Comparison of ENCODE assay signal across 12 cellular contexts in the genomic region with DNA sequence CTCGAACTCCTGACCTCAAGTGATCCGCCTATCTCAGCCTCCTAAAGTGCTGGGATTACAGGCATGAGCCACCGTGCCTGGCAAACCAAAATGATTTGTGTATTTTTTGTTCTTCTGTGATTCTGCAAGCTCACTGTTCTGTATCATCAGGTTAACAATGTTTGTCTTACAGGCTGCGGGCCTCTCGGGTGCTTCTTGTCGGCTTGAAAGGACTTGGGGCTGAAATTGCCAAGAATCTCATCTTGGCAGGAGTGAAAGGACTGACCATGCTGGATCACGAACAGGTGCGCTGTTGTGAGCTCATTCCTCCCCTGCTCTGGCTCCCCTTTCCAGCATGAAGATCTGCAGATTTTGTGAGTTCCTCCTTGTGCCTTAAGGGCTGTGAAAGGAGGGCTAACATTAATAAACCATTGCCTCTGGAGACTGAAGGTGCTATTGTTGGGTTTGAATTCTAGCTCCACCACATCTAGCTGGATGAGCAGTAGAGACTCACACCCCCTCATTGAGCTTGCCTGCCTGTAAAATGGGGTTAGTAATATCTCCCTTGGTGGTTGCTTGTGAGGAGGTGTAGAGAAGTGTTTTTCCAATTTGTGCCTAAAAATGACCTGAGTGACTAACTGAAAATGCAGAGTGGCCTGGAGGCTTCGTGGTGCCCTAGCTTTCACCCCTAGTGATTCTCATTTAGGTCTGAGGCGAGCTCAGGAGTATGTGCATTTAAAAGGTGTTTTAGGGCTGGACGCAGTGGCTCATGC. TPM values are rescaled to one million over a fixed set of nuclear protein-coding genes. Genes with fewer than 3 reads are reported as not detected.
DNase-seq lines count a peak whose midpoint lies in the region; ATAC-seq and TF ChIP-seq lines count a peak whose summit lies in the region.
"Had no signal": no experiment of that assay in that cellular context is flagged by ENCODE, and none has a peak within 500 bp of the region (broad histone marks: within the 10 kb centered on the region; RNA-seq: fewer than 3 reads in every experiment).

No MANE protein-coding gene starts in this region.

- BruUV-seq in Caco-2 (replicated peaks; lab: Mats Ljungman, UMichigan): no TSS peak

- H3K4me3 ChIP-seq in GM23338 (no peak overlapping the region), hepatocyte (no peak overlapping the region), skeletal muscle satellite cell (ENCODE audit: low read length) (no peak overlapping the region), SK-N-SH (ENCODE audit: low read depth in 2 of 2, low read length in 1 of 2) (no peak overlapping the region), Caco-2 (ENCODE audit: low read depth, low read length) (no peak overlapping the region)
- H3K4me3 ChIP-seq: dorsolateral prefrontal cortex, right atrium auricular region had no signal

- H3K4me1 ChIP-seq in GM23338 (ENCODE audit: insufficient read depth): no peaks in the 10 kb centered on the region
- no peaks in the 10 kb centered on the region for H3K4me1 ChIP-seq in hepatocyte (ENCODE audit: insufficient read depth)
- peaks cover 30% of the 10 kb centered on the region for H3K4me1 ChIP-seq in skeletal muscle satellite cell (ENCODE audit: control insufficient read depth, insufficient read depth, low read length)
- H3K4me1 ChIP-seq in SK-N-SH (ENCODE audit: control insufficient read depth in 1 of 2, insufficient read depth in 2 of 2, low read depth in 1 of 2, low read length in 1 of 2): peaks cover 0 to 12% of the 10 kb centered on the region in 2 experiments; a peak in 1 of 4 replicates
- H3K4me1 ChIP-seq in Caco-2: peaks cover 8% of the 10 kb centered on the region
- H3K4me1 ChIP-seq: right atrium auricular region had no signal

- H3K36me3 ChIP-seq in GM23338 (ENCODE audit: insufficient read depth) (peaks cover 42% of the 10 kb centered on the region), hepatocyte (replicated peaks; ENCODE audit: insufficient read depth, low read depth) (peaks cover 4% of the 10 kb centered on the region), skeletal muscle satellite cell (ENCODE audit: insufficient read depth, low read length) (peaks cover 37% of the 10 kb centered on the region), SK-N-SH (replicated peaks in 1 of 2; ENCODE audit: control insufficient read depth in 1 of 2, insufficient read depth in 2 of 2, low read length in 1 of 2) (peaks cover 23 to 36% of the 10 kb centered on the region in 2 experiments), Caco-2 (ENCODE audit: control insufficient read depth, insufficient read depth, low read length) (peaks cover 3% of the 10 kb centered on the region)

- H3K9me3 Mint-ChIP-seq in GM23338 (no peaks in the 10 kb centered on the region), Caco-2 (ENCODE audit: unreplicated experiment) (no peaks in the 10 kb centered on the region)
- H3K9me3 Mint-ChIP-seq in activated CD4-positive, alpha-beta memory T cell treated with anti-CD3 and anti-CD28 coated beads for 36 hours: no peaks in the 10 kb centered on the region

- 0 out of 2 replicates have a peak overlapping the region, but pooled peaks have one; percentile 26 for H3K27ac ChIP-seq in GM23338 (ENCODE audit: low read depth)
- peak overlapping the region; percentile 20 for H3K27ac ChIP-seq in hepatocyte
- no peak overlapping the region for H3K27ac ChIP-seq in SK-N-SH (ENCODE audit: low read depth in 2 of 2, low read length in 1 of 2)
- H3K27ac ChIP-seq: right atrium auricular region had no signal

- H3K27me3 Mint-ChIP-seq in GM23338 (ENCODE audit: insufficient read depth, low read depth, poor library complexity) (peaks cover 4% of the 10 kb centered on the region), Caco-2 (ENCODE audit: insufficient read depth, unreplicated experiment) (no peaks in the 10 kb centered on the region)
- H3K27me3 Mint-ChIP-seq in activated CD4-positive, alpha-beta memory T cell treated with anti-CD3 and anti-CD28 coated beads for 36 hours: no peaks in the 10 kb centered on the region

- DNase-seq in GM23338 (ENCODE audit: low spot score) (no peak), hepatocyte (ENCODE audit: low spot score) (no peak), SK-N-SH (no peak), Caco-2 (no peak)
- DNase-seq in activated CD4-positive, alpha-beta memory T cell treated with anti-CD3 and anti-CD28 coated beads for 36 hours: peak; percentile 31
- DNase-seq: dorsolateral prefrontal cortex; NCI-H774; stimulated activated CD4-positive, alpha-beta T cell treated with anti-CD3 and anti-CD28 coated beads, Interleukin-2, amount 100 ng/mL, for 48 hours had no signal

- 79% methylated on average over 11 of the region's 11 CpGs for WGBS in hepatocyte (ENCODE audit: low lambda C conversion rate, missing lambda C conversion rate)
- 89% methylated on average over 11 of the region's 11 CpGs for WGBS in SK-N-SH (ENCODE audit: low lambda C conversion rate)

- H3K4me1 Mint-ChIP-seq in GM23338 (peaks cover 5% of the 10 kb centered on the region), Caco-2 (ENCODE audit: low read depth, unreplicated experiment) (peaks cover 16% of the 10 kb centered on the region)
- H3K4me1 Mint-ChIP-seq in activated CD4-positive, alpha-beta memory T cell treated with anti-CD3 and anti-CD28 coated beads for 36 hours (ENCODE audit: low read depth): peaks cover 68% of the 10 kb centered on the region

- TF ChIP-seq EP300 in SK-N-SH (IDR thresholded peaks at IDR 0.05; ENCODE audit: borderline replicate concordance in 1 of 2, low read depth in 1 of 2, low read length in 1 of 2): no peak

- H3K4me3 Mint-ChIP-seq in GM23338: no peak overlapping the region
- H3K4me3 Mint-ChIP-seq in activated CD4-positive, alpha-beta memory T cell treated with anti-CD3 and anti-CD28 coated beads for 36 hours: no peak overlapping the region
- H3K4me3 Mint-ChIP-seq in Caco-2 (ENCODE audit: unreplicated experiment): no peak overlapping the region

- H2AFZ ChIP-seq in GM23338: no peak overlapping the region
- H2AFZ ChIP-seq in hepatocyte: no peak overlapping the region
- H2AFZ ChIP-seq in SK-N-SH (ENCODE audit: low read depth): no peak overlapping the region

- ATAC-seq in GM23338 (no peak), HG02642 (IDR thresholded peaks at IDR 0.05; ENCODE audit: poor library complexity, unreplicated experiment) (no peak)
- ATAC-seq: left lobe of liver had no signal

- H3K9ac ChIP-seq in skeletal muscle satellite cell (ENCODE audit: low read depth, low read length): peak overlapping the region; percentile 4
- H3K9ac ChIP-seq in SK-N-SH: no peak overlapping the region

- POLR2A ChIA-PET in activated CD4-positive, alpha-beta memory T cell treated with anti-CD3 and anti-CD28 coated beads for 36 hours (lab: Charles Lee): interaction anchor here (0.6 to 1.0 kb wide), 5 partner anchors 8 to 43 kb away, joined by 3 to 4 read pairs (median 3); a partner anchor contains a TSS
- POLR2A ChIA-PET in SK-N-SH (lab: Yijun Ruan, JAX): no interaction called here
- POLR2A ChIA-PET in Caco-2 (lab: Charles Lee): interaction anchor here (0.5 to 0.6 kb wide), 2 partner anchors 12 to 1293 kb away, joined by 3 to 9 read pairs; no protein-coding TSS in a partner anchor

- intact Hi-C loops in activated CD4-positive, alpha-beta memory T cell treated with anti-CD3 and anti-CD28 coated beads for 36 hours (cut with micrococcal nuclease): no loop called here
- intact Hi-C loops in Caco-2 (cut with micrococcal nuclease; ENCODE audit: unreplicated experiment): no loop called here

- H3K9me3 ChIP-seq in hepatocyte (ENCODE audit: low read depth) (no peaks in the 10 kb centered on the region), skeletal muscle satellite cell (replicated peaks; ENCODE audit: low read length) (no peaks in the 10 kb centered on the region), SK-N-SH (no peaks in the 10 kb centered on the region), Caco-2 (no peaks in the 10 kb centered on the region)
- H3K9me3 ChIP-seq: right atrium auricular region had no signal

- H3K36me3 Mint-ChIP-seq in GM23338 (ENCODE audit: low read depth): peaks cover 85% of the 10 kb centered on the region
- peaks cover 55% of the 10 kb centered on the region for H3K36me3 Mint-ChIP-seq in activated CD4-positive, alpha-beta memory T cell treated with anti-CD3 and anti-CD28 coated beads for 36 hours
- peaks cover 99% of the 10 kb centered on the region for H3K36me3 Mint-ChIP-seq in Caco-2 (ENCODE audit: insufficient read depth, unreplicated experiment)

- H3K27me3 ChIP-seq in GM23338 (ENCODE audit: insufficient read depth): no peaks in the 10 kb centered on the region
- no peaks in the 10 kb centered on the region for H3K27me3 ChIP-seq in hepatocyte
- no peaks in the 10 kb centered on the region for H3K27me3 ChIP-seq in skeletal muscle satellite cell (ENCODE audit: control insufficient read depth, insufficient read depth, low read length)
- H3K27me3 ChIP-seq in SK-N-SH (ENCODE audit: insufficient read depth): no peaks in the 10 kb centered on the region
- H3K27me3 ChIP-seq in Caco-2 (replicated peaks; ENCODE audit: control insufficient read depth, insufficient read depth, low read length): no peaks in the 10 kb centered on the region
- H3K27me3 ChIP-seq: dorsolateral prefrontal cortex, right atrium auricular region had no signal

- TF ChIP-seq CTCF in GM23338 (conservative IDR thresholded peaks at IDR 0.05; ENCODE audit: low read depth in 2 of 2) (no peak), hepatocyte (IDR thresholded peaks at IDR 0.05; ENCODE audit: poor library complexity) (no peak), SK-N-SH (IDR thresholded peaks at IDR 0.05) (no peak), Caco-2 (IDR thresholded peaks at IDR 0.05; ENCODE audit: insufficient read depth in 1 of 2, low read depth in 1 of 2, low read length in 1 of 2, severe bottlenecking in 1 of 2, unreplicated experiment in 1 of 2) (no peak)

- H4K20me1 ChIP-seq in GM23338 (replicated peaks; ENCODE audit: insufficient read depth): peaks cover 65% of the 10 kb centered on the region
- peaks cover 13% of the 10 kb centered on the region for H4K20me1 ChIP-seq in hepatocyte (ENCODE audit: insufficient read depth, poor library complexity, severe bottlenecking)
- peaks cover 48% of the 10 kb centered on the region for H4K20me1 ChIP-seq in SK-N-SH (ENCODE audit: insufficient read depth)

- CTCF ChIA-PET in activated CD4-positive, alpha-beta memory T cell treated with anti-CD3 and anti-CD28 coated beads for 36 hours (lab: Charles Lee): interaction anchor here (0.6 to 11.0 kb wide), 8 partner anchors 12 to 1700 kb away, joined by 3 to 151 read pairs (median 8); a partner anchor contains a TSS
- CTCF ChIA-PET in SK-N-SH (lab: Yijun Ruan, JAX): interaction anchor here (0.9 to 3.2 kb wide), 7 partner anchors 18 to 104 kb away, joined by 3 to 11 read pairs (median 6); no protein-coding TSS in a partner anchor
- CTCF ChIA-PET in Caco-2 (lab: Charles Lee): interaction anchor here (0.6 kb wide), 1 partner anchor 594 kb away, joined by 4 read pairs; no protein-coding TSS in a partner anchor

- H3K4me2 ChIP-seq in GM23338 (no peak overlapping the region), hepatocyte (no peak overlapping the region), skeletal muscle satellite cell (ENCODE audit: low read length) (peak overlapping the region; percentile 7), SK-N-SH (no peak overlapping the region)

- TF ChIP-seq RAD21 in SK-N-SH (IDR thresholded peaks at IDR 0.05; ENCODE audit: low read length): no peak

- H3K27ac Mint-ChIP-seq in GM23338 (no peak overlapping the region; the same call in 1 of the 2 replicates), Caco-2 (ENCODE audit: unreplicated experiment) (no peak overlapping the region)
- H3K27ac Mint-ChIP-seq in activated CD4-positive, alpha-beta memory T cell treated with anti-CD3 and anti-CD28 coated beads for 36 hours: peak overlapping the region; percentile 36

- H3K9me2 ChIP-seq in GM23338 (ENCODE audit: insufficient read depth) (no peaks in the 10 kb centered on the region), hepatocyte (replicated peaks; ENCODE audit: insufficient read depth) (no peaks in the 10 kb centered on the region), SK-N-SH (no peaks in the 10 kb centered on the region)

- H3F3A ChIP-seq in GM23338 (replicated peaks; ENCODE audit: low read depth) (peaks cover 38% of the 10 kb centered on the region), SK-N-SH (replicated peaks; ENCODE audit: insufficient read depth) (peaks cover 12% of the 10 kb centered on the region)

- H3K79me2 ChIP-seq in GM23338 (replicated peaks; ENCODE audit: insufficient read depth) (peaks cover 100% of the 10 kb centered on the region), hepatocyte (peaks cover 85% of the 10 kb centered on the region), SK-N-SH (ENCODE audit: insufficient read depth) (peaks cover 100% of the 10 kb centered on the region)

RNA-seq across cellular contexts. Expression of a gene that starts 12.9 kb away (rescaled TPM):
- total RNA-seq in GM23338 (2014; rRNA removed; shearing (Covaris generic)): 236 and 258 TPM in 2 replicates
- polyA plus RNA-seq in GM23338 (2016; fragmentation: Nextera tagmentation; extraction: Ambion mirVana) (108 and 115 TPM in 2 replicates), hepatocyte (97.2 and 98.8 TPM in 2 replicates), SK-N-SH (2012; rRNA removed) (123 and 126 TPM in 2 replicates)
- 100 to 1,000 TPM; 154 to 157 TPM for total RNA-seq in activated CD4-positive, alpha-beta memory T cell treated with anti-CD3 and anti-CD28 coated beads for 36 hours
- total RNA-seq in hepatocyte (90.3 and 112 TPM in 2 replicates), Caco-2 (2022) (238 and 251 TPM in 2 replicates)
- total RNA-seq in skeletal muscle satellite cell (2012; rRNA removed): 115 and 118 TPM in 2 replicates
- 137 and 140 TPM in 2 replicates for polyA plus RNA-seq in SK-N-SH (2012; cell fraction: cytosol; rRNA removed)
- polyA plus RNA-seq in SK-N-SH (2012; cell fraction: nucleus; rRNA removed): 44.7 and 62.7 TPM in 2 replicates

RNA-seq across cellular contexts. Expression of a gene that starts 29.9 kb away (rescaled TPM):
- total RNA-seq in GM23338 (2014; rRNA removed; shearing (Covaris generic)): 33.8 and 36.9 TPM in 2 replicates
- polyA plus RNA-seq in GM23338 (2016; fragmentation: Nextera tagmentation; extraction: Ambion mirVana) (26.7 and 29.4 TPM in 2 replicates), hepatocyte (4.3 TPM in 2 replicates), SK-N-SH (2012; rRNA removed) (3.9 and 7.6 TPM in 2 replicates)
- total RNA-seq in activated CD4-positive, alpha-beta memory T cell treated with anti-CD3 and anti-CD28 coated beads for 36 hours: 10 to 100 TPM; 77.1 to 78.6 TPM
- total RNA-seq in hepatocyte (11.7 and 13.1 TPM in 2 replicates), Caco-2 (2022) (70.3 and 77.7 TPM in 2 replicates)
- total RNA-seq in skeletal muscle satellite cell (2012; rRNA removed): 14.2 and 15.3 TPM in 2 replicates
- polyA plus RNA-seq in SK-N-SH (2012; cell fraction: cytosol; rRNA removed): 4.6 and 5.7 TPM in 2 replicates
- 14.8 and 20.3 TPM in 2 replicates for polyA plus RNA-seq in SK-N-SH (2012; cell fraction: nucleus; rRNA removed)

Comparison
In these comparisons a context has a peak if more than half of its experiments do, and no peak if none do; other contexts are left out.
1. H3K27ac ChIP-seq: peak in GM23338 (single experiment) and hepatocyte (single experiment); none in SK-N-SH (0 of 2).